8 cellular contexts compared by ENCODE assay signal in genomic region chr12:53381739-53382630, GRCh38. TPM values are rescaled to one million over a fixed set of nuclear protein-coding genes. Genes with fewer than 3 reads are reported as not detected.
DNase-seq lines count a peak whose midpoint lies in the region; ATAC-seq, FAIRE-seq and TF ChIP-seq lines count a peak whose summit lies in the region.

No MANE protein-coding gene starts in this region.

- DNase-seq in AG09309 (ENCODE audit: low read depth): no peak
- DNase-seq in GM19239 (ENCODE audit: insufficient read length, low spot score): no peak
- peak; percentile 77 for DNase-seq in RWPE2 (ENCODE audit: low spot score)
- peak; percentile 38 for DNase-seq in brain microvascular endothelial cell
- no peak for DNase-seq in smooth muscle cell (lab: John Stamatoyannopoulos, UW; ENCODE audit: unreplicated experiment)
- DNase-seq in NCI-H2107 treated with DMSO at 0.1 percent for 48 hours (lab: John Stamatoyannopoulos, UW; ENCODE audit: unreplicated experiment): no peak
- no peak for DNase-seq in NCI-H1048 (lab: John Stamatoyannopoulos, UW)

- no peaks in the 10 kb centered on the region for H3K27me3 ChIP-seq in RWPE2 (ENCODE audit: insufficient read depth, poor library complexity, severe bottlenecking)
- no peaks in the 10 kb centered on the region for H3K27me3 ChIP-seq in brain microvascular endothelial cell (replicated peaks)
- H3K27me3 ChIP-seq in iPS-20b (ENCODE audit: insufficient read depth, low read length): no peaks in the 10 kb centered on the region
- no peaks in the 10 kb centered on the region for H3K27me3 ChIP-seq in smooth muscle cell (ENCODE audit: low read depth)

- H4K20me1 ChIP-seq in smooth muscle cell (ENCODE audit: low read depth): peaks cover 62% of the 10 kb centered on the region

- TF ChIP-seq CTCF in AG09309 (IDR thresholded peaks at IDR 0.05; ENCODE audit: control insufficient read depth, insufficient read depth, low read depth, low read length, missing control alignments): peak; percentile 56
- peak; percentile 68 for TF ChIP-seq CTCF in RWPE2 (IDR thresholded peaks at IDR 0.05; ENCODE audit: poor library complexity, severe bottlenecking)
- TF ChIP-seq CTCF in brain microvascular endothelial cell (IDR thresholded peaks at IDR 0.05; ENCODE audit: low read depth, low read length, missing control alignments): peak; percentile 41
- TF ChIP-seq CTCF in smooth muscle cell (IDR thresholded peaks at IDR 0.05; ENCODE audit: borderline replicate concordance, insufficient read depth, poor library complexity, severe bottlenecking): peak; percentile 36

- peak; percentile 42 for FAIRE-seq in GM19239 (lab: Jason Lieb, UNC)

- in situ Hi-C loops in brain microvascular endothelial cell (cut with HindIII; ENCODE audit: low pct_ligation_motif_present, low sequenced_read_pairs): no loop called here

- no peak overlapping the region for H2AFZ ChIP-seq in smooth muscle cell (ENCODE audit: low read depth)

- ATAC-seq in RWPE2 (ENCODE audit: low read depth): peak; percentile 3; the same call in 2 of the 3 replicates

- H3K4me1 ChIP-seq in RWPE2 (ENCODE audit: insufficient read depth, poor library complexity, severe bottlenecking) (peaks cover 30% of the 10 kb centered on the region), iPS-20b (ENCODE audit: insufficient read depth, low read length) (peaks cover 5% of the 10 kb centered on the region; the same call in 1 of the 2 replicates), smooth muscle cell (ENCODE audit: low read depth) (peaks cover 34% of the 10 kb centered on the region)

- peaks cover 13% of the 10 kb centered on the region for H3F3A ChIP-seq in smooth muscle cell (ENCODE audit: low read depth)

- H3K27ac ChIP-seq in RWPE2 (ENCODE audit: poor library complexity, severe bottlenecking): peak overlapping the region; percentile 82
- H3K27ac ChIP-seq in brain microvascular endothelial cell: peak overlapping the region; percentile 95
- no peak overlapping the region for H3K27ac ChIP-seq in iPS-20b (ENCODE audit: low read length)
- H3K27ac ChIP-seq in smooth muscle cell (ENCODE audit: low read depth): peak overlapping the region; percentile 100

- 66% methylated on average over 9 of the region's 9 CpGs for WGBS in smooth muscle cell (ENCODE audit: low lambda C conversion rate)

- peaks cover 55% of the 10 kb centered on the region for H3K36me3 ChIP-seq in RWPE2 (ENCODE audit: low read depth)
- peaks cover 15% of the 10 kb centered on the region for H3K36me3 ChIP-seq in brain microvascular endothelial cell (replicated peaks)
- peaks cover 46% of the 10 kb centered on the region for H3K36me3 ChIP-seq in iPS-20b (ENCODE audit: insufficient read depth, low read depth, low read length)
- no peaks in the 10 kb centered on the region for H3K36me3 ChIP-seq in smooth muscle cell (ENCODE audit: low read depth)

- H3K9me3 ChIP-seq in RWPE2 (ENCODE audit: severe bottlenecking) (no peaks in the 10 kb centered on the region), iPS-20b (ENCODE audit: insufficient read depth, low read depth, low read length) (no peaks in the 10 kb centered on the region), smooth muscle cell (replicated peaks; ENCODE audit: low read depth) (no peaks in the 10 kb centered on the region)

- H3K4me2 ChIP-seq in smooth muscle cell: peak overlapping the region; percentile 85

- H3K9ac ChIP-seq in iPS-20b (ENCODE audit: low read depth, low read length) (peak overlapping the region; percentile 76; the same call in 1 of the 2 replicates), smooth muscle cell (ENCODE audit: low read depth) (peak overlapping the region; percentile 46)

- peaks cover 57% of the 10 kb centered on the region for H3K79me2 ChIP-seq in smooth muscle cell (ENCODE audit: low read depth)

- peak overlapping the region; percentile 54 for H3K4me3 ChIP-seq in AG09309 (ENCODE audit: control insufficient read depth, low read depth, low read length)
- H3K4me3 ChIP-seq in RWPE2 (ENCODE audit: severe bottlenecking): peak overlapping the region; percentile 50
- peak overlapping the region; percentile 59 for H3K4me3 ChIP-seq in brain microvascular endothelial cell (ENCODE audit: low read depth, low read length)
- H3K4me3 ChIP-seq in iPS-20b (ENCODE audit: low read length): peak overlapping the region; percentile 84
- H3K4me3 ChIP-seq in smooth muscle cell: peak overlapping the region; percentile 82

RNA-seq across cellular contexts. Expression of gene SP1, which starts 2.0 kb away (rescaled TPM):
- total RNA-seq in smooth muscle cell: 48.6 and 51.5 TPM in 2 replicates
- polyA plus RNA-seq in smooth muscle cell: 10.1 and 10.2 TPM in 2 replicates

RNA-seq across cellular contexts. Expression of gene AMHR2, which starts 41.7 kb away (rescaled TPM):
- total RNA-seq in smooth muscle cell: not detected in 2 replicates
- polyA plus RNA-seq in smooth muscle cell: 0.49 TPM in 1 of 2 replicates, not detected in the other

RNA-seq across cellular contexts. Expression of gene SP7, which starts 45.8 kb away (rescaled TPM):
- total RNA-seq in smooth muscle cell: 0.04 and 0.40 TPM in 2 replicates
- 0.38 TPM in 1 of 2 replicates, not detected in the other for polyA plus RNA-seq in smooth muscle cell

RNA-seq across cellular contexts. Expression of gene PRR13, which starts 59.5 kb away (rescaled TPM):
- total RNA-seq in smooth muscle cell: 45.7 and 65.3 TPM in 2 replicates
- polyA plus RNA-seq in smooth muscle cell: 176 and 181 TPM in 2 replicates

Comparison
In these comparisons a context has a peak if more than half of its experiments do, and no peak if none do; other contexts are left out.
1. DNase-seq: peak in RWPE2 (single experiment) and brain microvascular endothelial cell (single experiment); none in AG09309 (single experiment), GM19239 (single experiment), smooth muscle cell (single experiment), NCI-H2107 treated with DMSO at 0.1 percent for 48 hours (single experiment) and NCI-H1048 (single experiment).
2. Peak in every context shown above with its lines, with median percentiles within 50 percentile points of each other: H3K4me3 ChIP-seq and CTCF ChIP-seq.